In genomic region chr3:197372076-197372661, GRCh38 we compare ENCODE assay signal across 11 cellular contexts.
DNase-seq lines count a peak whose midpoint lies in the region; ATAC-seq, FAIRE-seq and TF ChIP-seq lines count a peak whose summit lies in the region.
"Had no signal": no experiment of that assay in that cellular context is flagged by ENCODE, and none has a peak within 500 bp of the region (broad histone marks: within the 10 kb centered on the region; RNA-seq: fewer than 3 reads in every experiment).

No MANE protein-coding gene starts in this region.

- ATAC-seq in WTC11, result peak; percentile 32; the same call in 1 of the 2 replicates
- no peak for ATAC-seq in GM18907 (IDR thresholded peaks at IDR 0.05; ENCODE audit: unreplicated experiment)
- ATAC-seq: natural killer cell treated with Interleukin-12 subunit alpha and Interleukin-12 subunit beta and Interleukin-15 and Interleukin-18, amount 100 ng/mL, for 72 hours had no signal

- DNase-seq in NCI-H1436 treated with DMSO at 0.1 percent for 48 hours (lab: John Stamatoyannopoulos, UW) (peak; percentile 82), NCI-H1436 (lab: John Stamatoyannopoulos, UW) (no peak), WTC11 (ENCODE audit: low spot score) (no peak), keratinocyte (ENCODE audit: low read depth, low spot score) (peak; percentile 95), type B pancreatic cell (ENCODE audit: extremely low spot score, unreplicated experiment) (no peak), NCI-H1092 treated with DMSO at 0.1 percent for 48 hours (lab: John Stamatoyannopoulos, UW) (no peak), midbrain (lab: John Stamatoyannopoulos, UW) (no peak)
- DNase-seq: AML-193; stimulated activated naive CD4-positive, alpha-beta T cell had no signal

- H3K36me3 ChIP-seq in keratinocyte (ENCODE audit: control insufficient read depth in 2 of 2, extremely low read depth in 1 of 2, insufficient read depth in 2 of 2, low read length in 2 of 2), result no peaks in the 10 kb centered on the region

- H3K27me3 ChIP-seq in keratinocyte (ENCODE audit: control insufficient read depth, extremely low read depth, insufficient read depth, low read length), result no peaks in the 10 kb centered on the region

- FAIRE-seq in keratinocyte (lab: Jason Lieb, UNC), result peak; percentile 75

- peak overlapping the region in 2 of 3 experiments; percentile 13 to 21 for H3K4me3 ChIP-seq in keratinocyte (ENCODE audit: control insufficient read depth in 2 of 3, extremely low read depth in 1 of 3, insufficient read depth in 2 of 3, low read depth in 1 of 3, low read length in 3 of 3)

- H3K4me3 Mint-ChIP-seq in WTC11, result no peak overlapping the region
- peak overlapping the region; percentile 55 for H3K4me3 Mint-ChIP-seq in type B pancreatic cell
- H3K4me3 Mint-ChIP-seq: natural killer cell treated with Interleukin-12 subunit alpha and Interleukin-12 subunit beta and Interleukin-15 and Interleukin-18, amount 100 ng/mL, for 72 hours had no signal

- no peak overlapping the region for H3K27ac Mint-ChIP-seq in WTC11
- H3K27ac Mint-ChIP-seq in type B pancreatic cell, result peak overlapping the region; percentile 96
- H3K27ac Mint-ChIP-seq: natural killer cell treated with Interleukin-12 subunit alpha and Interleukin-12 subunit beta and Interleukin-15 and Interleukin-18, amount 100 ng/mL, for 72 hours had no signal

- no peaks in the 10 kb centered on the region for H3K9me3 Mint-ChIP-seq in WTC11
- no peaks in the 10 kb centered on the region for H3K9me3 Mint-ChIP-seq in type B pancreatic cell
- H3K9me3 Mint-ChIP-seq: natural killer cell treated with Interleukin-12 subunit alpha and Interleukin-12 subunit beta and Interleukin-15 and Interleukin-18, amount 100 ng/mL, for 72 hours had no signal

- no peaks in the 10 kb centered on the region for H3K79me2 ChIP-seq in keratinocyte (ENCODE audit: control insufficient read depth, insufficient read depth, low read length)

- POLR2A ChIA-PET in WTC11 (lab: Charles Lee), result interaction anchor here (0.5 kb wide), 1 partner anchor 1038 kb away, joined by 3 read pairs; no protein-coding TSS in a partner anchor

- H3K4me1 Mint-ChIP-seq in WTC11, result peaks cover 21% of the 10 kb centered on the region
- peaks cover 43% of the 10 kb centered on the region for H3K4me1 Mint-ChIP-seq in type B pancreatic cell (ENCODE audit: unreplicated experiment)

- no peaks in the 10 kb centered on the region; the same call in 1 of the 2 replicates for H3K27me3 Mint-ChIP-seq in WTC11 (ENCODE audit: low read depth)
- H3K27me3 Mint-ChIP-seq in type B pancreatic cell, result peaks cover 2% of the 10 kb centered on the region

- peak overlapping the region; percentile 48 for H3K9ac ChIP-seq in keratinocyte (ENCODE audit: control insufficient read depth, extremely low read depth, insufficient read depth, low read length)

- peak overlapping the region; percentile 79 for H3K4me2 ChIP-seq in keratinocyte (ENCODE audit: control insufficient read depth, extremely low read depth, insufficient read depth, low read depth, low read length)

- no peaks in the 10 kb centered on the region for H3K9me3 ChIP-seq in keratinocyte (ENCODE audit: control insufficient read depth, low read depth, low read length)

- no peaks in the 10 kb centered on the region for H3K9me1 ChIP-seq in keratinocyte (ENCODE audit: control insufficient read depth, extremely low read depth, insufficient read depth, low read length)

- dilution Hi-C loops in keratinocyte (cut with MboI; ENCODE audit: extremely low pct_ligation_motif_present, low sequenced_read_pairs), result loop anchor here (10.0 kb wide), 1 partner anchor 107 kb away; no protein-coding TSS in a partner anchor

- no peak overlapping the region for H2AFZ ChIP-seq in keratinocyte (ENCODE audit: control insufficient read depth, low read length)

- peaks cover 61% of the 10 kb centered on the region for H3K4me1 ChIP-seq in keratinocyte (ENCODE audit: control insufficient read depth, extremely low read depth, insufficient read depth, low read length)

- CTCF ChIA-PET in WTC11 (lab: Charles Lee), result interaction anchor here (1.1 to 1.4 kb wide), 3 partner anchors 82 to 130 kb away, joined by 3 read pairs; no protein-coding TSS in a partner anchor

- H3K27ac ChIP-seq in keratinocyte (ENCODE audit: control insufficient read depth, insufficient read depth, low read length), result peak overlapping the region; percentile 73

- H3K36me3 Mint-ChIP-seq in WTC11 (no peaks in the 10 kb centered on the region), type B pancreatic cell (no peaks in the 10 kb centered on the region)
- H3K36me3 Mint-ChIP-seq: natural killer cell treated with Interleukin-12 subunit alpha and Interleukin-12 subunit beta and Interleukin-15 and Interleukin-18, amount 100 ng/mL, for 72 hours had no signal

- TF ChIP-seq CTCF in WTC11 (IDR thresholded peaks at IDR 0.05) (no peak), keratinocyte (optimal IDR thresholded peaks at IDR 0.05 in 1 of 3, IDR thresholded peaks at IDR 0.05 in 1 of 3, conservative IDR thresholded peaks at IDR 0.05 in 1 of 3; ENCODE audit: extremely low read depth in 1 of 3, insufficient read depth in 2 of 3, low read length in 3 of 3) (no peak), type B pancreatic cell (conservative IDR thresholded peaks at IDR 0.05) (no peak)

- no peaks in the 10 kb centered on the region for H4K20me1 ChIP-seq in keratinocyte (ENCODE audit: control insufficient read depth, extremely low read depth, insufficient read depth, low read length)

TF ChIP-seq in WTC11, 78 proteins besides CTCF, POLR2A, EP300 and RAD21 (continues in another document):
- TF ChIP-seq SP1 (CRISPR knock-in tag; conservative IDR thresholded peaks at IDR 0.05) (no peak), ARID4B (CRISPR knock-in tag; IDR thresholded peaks at IDR 0.05; ENCODE audit: borderline replicate concordance) (no peak), TEAD1 (CRISPR knock-in tag; IDR thresholded peaks at IDR 0.05) (no peak), ZSCAN18 (CRISPR knock-in tag; IDR thresholded peaks at IDR 0.05) (no peak), E2F4 (CRISPR knock-in tag; IDR thresholded peaks at IDR 0.05; ENCODE audit: borderline replicate concordance, low read depth) (no peak), EMX1 (CRISPR knock-in tag; IDR thresholded peaks at IDR 0.05) (no peak), JAZF1 (CRISPR knock-in tag; IDR thresholded peaks at IDR 0.05) (no peak), ETV6 (CRISPR knock-in tag; IDR thresholded peaks at IDR 0.05) (no peak), ZNF121 (CRISPR knock-in tag; IDR thresholded peaks at IDR 0.05) (no peak)

Comparison
In these comparisons a context has a peak if more than half of its experiments do, and no peak if none do; other contexts are left out.
1. DNase-seq: peak in NCI-H1436 treated with DMSO at 0.1 percent for 48 hours (single experiment) and keratinocyte (single experiment); none in NCI-H1436 (single experiment), WTC11 (single experiment), type B pancreatic cell (single experiment), NCI-H1092 treated with DMSO at 0.1 percent for 48 hours (single experiment) and midbrain (single experiment).